ENCODE assay signal across 25 cellular contexts in genomic region chr4:152077582-152077981, GRCh38.
"Had no signal": no experiment of that assay in that cellular context is flagged by ENCODE, and none has a peak within 500 bp of the region (broad histone marks: within the 10 kb centered on the region; RNA-seq: fewer than 3 reads in every experiment).

No MANE protein-coding gene starts in this region.

- H3K27ac ChIP-seq: adrenal gland, PC-9 had no signal

- H3K4me3 Mint-ChIP-seq: activated CD8-positive, alpha-beta T cell treated with anti-CD3 and anti-CD28 coated beads for 36 hours; activated naive CD8-positive, alpha-beta T cell treated with anti-CD3 and anti-CD28 coated beads, Interleukin-2, amount 10 ng/mL, durations not matched to agents 7 days and 5 days; activated T-cell treated with anti-CD3 and anti-CD28 coated beads, Interleukin-2, amount 50 U/mL, for 72 hours; T-helper 1 cell treated with Interleukin-12 subunit alpha and Interleukin-12 subunit beta and Interleukin-4 antibody, amounts not matched to agents 30 μg/mL and 1 μg/mL, for 36 hours; WTC11 had no signal

- FAIRE-seq: colon had no signal

- H3K36me3 ChIP-seq: adrenal gland had no signal

- H3K27ac Mint-ChIP-seq: activated CD8-positive, alpha-beta T cell treated with anti-CD3 and anti-CD28 coated beads for 36 hours; activated T-cell treated with anti-CD3 and anti-CD28 coated beads, Interleukin-2, amount 50 U/mL, for 72 hours; T-helper 1 cell treated with Interleukin-12 subunit alpha and Interleukin-12 subunit beta and Interleukin-4 antibody, amounts not matched to agents 30 μg/mL and 1 μg/mL, for 36 hours; WTC11 had no signal

- H3K27me3 Mint-ChIP-seq: activated CD8-positive, alpha-beta T cell treated with anti-CD3 and anti-CD28 coated beads for 36 hours; activated naive CD8-positive, alpha-beta T cell treated with anti-CD3 and anti-CD28 coated beads, Interleukin-2, amount 10 ng/mL, durations not matched to agents 7 days and 5 days had no signal

- H3K9me3 ChIP-seq: adrenal gland had no signal

- H3K27me3 ChIP-seq: adrenal gland had no signal

- ATAC-seq: activated CD8-positive, alpha-beta T cell treated with anti-CD3 and anti-CD28 coated beads for 36 hours; activated T-cell treated with anti-CD3 and anti-CD28 coated beads, Interleukin-2, amount 50 U/mL, for 72 hours; WTC11 had no signal

- H3K4me2 ChIP-seq: PC-9 had no signal

- DNase-seq: activated CD4-positive, alpha-beta T cell treated with anti-CD3 and anti-CD28 coated beads for 48 hours; activated CD4-positive, CD25-positive, alpha-beta regulatory T cell treated with anti-CD3 and anti-CD28 coated beads, Interleukin-2, amount 50 U/mL, for 72 hours; activated CD8-positive, alpha-beta memory T cell treated with anti-CD3 and anti-CD28 coated beads, Interleukin-2, amount 50 U/mL, for 4 hours; activated CD8-positive, alpha-beta T cell treated with anti-CD3 and anti-CD28 coated beads for 36 hours; activated naive CD4-positive, alpha-beta T cell treated with anti-CD3 and anti-CD28 coated beads, Interleukin-2, amount 50 U/mL, for 16 hours; activated naive CD8-positive, alpha-beta T cell treated with anti-CD3 and anti-CD28 coated beads, Interleukin-2, amount 10 ng/mL, durations not matched to agents 7 days and 5 days; activated T-cell treated with anti-CD3 and anti-CD28 coated beads, Interleukin-2, amount 50 U/mL, for 72 hours; adrenal gland; anterior cingulate cortex; cerebellar nuclear complex; Karpas-422; MM.1S; NCI-H1048; NCI-H1417; NCI-H1930; NCI-H2171 treated with DMSO at 0.1 percent for 48 hours; NCI-H226; NCI-H526 treated with DMSO at 0.1 percent for 48 hours; NK-92 treated with Interleukin-12 subunit alpha and Interleukin-12 subunit beta, amount 100 ng/mL, for 24 hours; PC-9; SHP77 treated with DMSO at 0.1 percent for 48 hours; T-helper 9 cell had no signal

- H3K36me3 Mint-ChIP-seq: WTC11 had no signal

- H3K4me3 ChIP-seq: adrenal gland, PC-9 had no signal

- H2AFZ ChIP-seq: PC-9 had no signal
